8 cellular contexts compared by ENCODE assay signal in genomic region chr9:128456613-128457061, GRCh38. TPM values are rescaled to one million over a fixed set of nuclear protein-coding genes. Genes with fewer than 3 reads are reported as not detected.
A peak's percentile ranks its signal among the peaks of the same experiment; 100 is the strongest.
DNase-seq lines count a peak whose midpoint lies in the region; ATAC-seq and TF ChIP-seq lines count a peak whose summit lies in the region.

No MANE protein-coding gene starts in this region.

- H3F3A ChIP-seq in GM23338 (replicated peaks; ENCODE audit: low read depth), result peaks cover 9% of the 10 kb centered on the region; the same call in 1 of the 2 replicates

- H3K36me3 Mint-ChIP-seq in GM23338 (ENCODE audit: low read depth), result peaks cover 25% of the 10 kb centered on the region

- H3K4me1 Mint-ChIP-seq in GM23338, result peaks cover 12% of the 10 kb centered on the region

- peak overlapping the region; percentile 92 for H3K4me3 ChIP-seq in GM23338
- H3K4me3 ChIP-seq in LNCaP clone FGC (ENCODE audit: low read depth, low read length), result peak overlapping the region; percentile 89
- H3K4me3 ChIP-seq in SJSA1, result peak overlapping the region; percentile 78
- peak overlapping the region; percentile 84 to 88 for H3K4me3 ChIP-seq in testis

- 0 to 1% methylated on average over 14 to 41 of the region's 48 CpGs for WGBS in testis, 2 donors

- H3K4me1 ChIP-seq in GM23338 (ENCODE audit: insufficient read depth), result peaks cover 10% of the 10 kb centered on the region; the same call in 1 of the 2 replicates
- peaks cover 10% of the 10 kb centered on the region for H3K4me1 ChIP-seq in SJSA1 (replicated peaks)
- H3K4me1 ChIP-seq in testis, result peaks cover 7% of the 10 kb centered on the region

- no peaks in the 10 kb centered on the region for H3K9me3 Mint-ChIP-seq in GM23338

- peak overlapping the region; percentile 81 for H3K4me3 Mint-ChIP-seq in GM23338

- peak; percentile 76 for ATAC-seq in GM23338
- ATAC-seq in omental fat pad (ENCODE audit: low FRiP score), result peak; percentile 71

- peaks cover 32% of the 10 kb centered on the region for H3K27me3 ChIP-seq in GM23338 (ENCODE audit: insufficient read depth)
- H3K27me3 ChIP-seq in SJSA1 (replicated peaks), result no peaks in the 10 kb centered on the region
- H3K27me3 ChIP-seq in testis, result no peaks in the 10 kb centered on the region

- H3K9me2 ChIP-seq in GM23338 (ENCODE audit: insufficient read depth), result no peaks in the 10 kb centered on the region

- no peak overlapping the region for H3K27ac Mint-ChIP-seq in GM23338

- H3K9me3 ChIP-seq in SJSA1 (replicated peaks) (no peaks in the 10 kb centered on the region), testis (no peaks in the 10 kb centered on the region)

- H4K20me1 ChIP-seq in GM23338 (replicated peaks; ENCODE audit: insufficient read depth), result peaks cover 16% of the 10 kb centered on the region; the same call in 1 of the 2 replicates

- H3K79me2 ChIP-seq in GM23338 (replicated peaks; ENCODE audit: insufficient read depth), result no peaks in the 10 kb centered on the region

- H3K36me3 ChIP-seq in GM23338 (ENCODE audit: insufficient read depth) (peaks cover 6% of the 10 kb centered on the region; the same call in 1 of the 2 replicates), SJSA1 (peaks cover 43% of the 10 kb centered on the region), testis (ENCODE audit: low read depth, missing control alignments) (no peaks in the 10 kb centered on the region)

- TF ChIP-seq CTCF in GM23338 (conservative IDR thresholded peaks at IDR 0.05; ENCODE audit: low read depth in 2 of 2) (no peak), LNCaP clone FGC (IDR thresholded peaks at IDR 0.05; ENCODE audit: control insufficient read depth, extremely low read depth, insufficient read depth) (no peak), omental fat pad (IDR thresholded peaks at IDR 0.05) (no peak), testis (IDR thresholded peaks at IDR 0.05) (no peak)

- H3K27me3 Mint-ChIP-seq in GM23338 (ENCODE audit: insufficient read depth, low read depth, poor library complexity), result peaks cover 38% of the 10 kb centered on the region

- TF ChIP-seq POLR2A in testis (IDR thresholded peaks at IDR 0.05), result no peak

- peak overlapping the region; percentile 76 for H2AFZ ChIP-seq in GM23338

- intact Hi-C loops in testis (cut with DNase I; ENCODE audit: low total_unique reads), result no loop called here

- H3K27ac ChIP-seq in GM23338 (ENCODE audit: low read depth) (no peak overlapping the region), SJSA1 (peak overlapping the region; percentile 65), testis (peak overlapping the region; percentile 70 to 85)

- H3K4me2 ChIP-seq in GM23338, result peak overlapping the region; percentile 94

- DNase-seq in Daoy (ENCODE audit: low read depth) (peak; percentile 89), GM23338 (ENCODE audit: low spot score) (peak; percentile 89), LNCaP clone FGC (ENCODE audit: low read depth) (no peak), SJSA1 (ENCODE audit: low read depth in 1 of 2, low spot score in 2 of 2) (peak; percentile 73 to 79), germinal center (ENCODE audit: low spot score) (peak; percentile 91), omental fat pad (ENCODE audit: low spot score) (peak; percentile 30), testis (peak; percentile 82)
- peak in 3 of 4 experiments; percentile 17 to 57 (median 40) for DNase-seq in activated naive CD4-positive, alpha-beta T cell (lab: John Stamatoyannopoulos, UW)

TF ChIP-seq in GM23338, 12 proteins besides CTCF, POLR2A, EP300 and RAD21:
- TF ChIP-seq POLR2AphosphoS5 (IDR thresholded peaks at IDR 0.05; ENCODE audit: low read depth) (no peak), ZNF114 (CRISPR knock-in tag; IDR thresholded peaks at IDR 0.05) (no peak), EZH2phosphoT487 (IDR thresholded peaks at IDR 0.05; ENCODE audit: unreplicated experiment) (no peak), ETS1 (IDR thresholded peaks at IDR 0.05) (no peak), EZH2 (IDR thresholded peaks at IDR 0.05; ENCODE audit: low read depth, unreplicated experiment) (no peak), CREB1 (CRISPR knock-in tag; IDR thresholded peaks at IDR 0.05; ENCODE audit: low read depth) (no peak), STAT1 (IDR thresholded peaks at IDR 0.05; ENCODE audit: unreplicated experiment) (no peak), JUNB (IDR thresholded peaks at IDR 0.05; ENCODE audit: unreplicated experiment) (no peak), REST (IDR thresholded peaks at IDR 0.05; ENCODE audit: unreplicated experiment) (no peak)

RNA-seq across cellular contexts. Expression of gene ODF2, which starts 0.8 kb away (rescaled TPM):
- total RNA-seq in Daoy (2014; rRNA removed; shearing (Covaris generic)), result 103 and 104 TPM in 2 replicates
- total RNA-seq in GM23338 (2014; rRNA removed; shearing (Covaris generic)), result 23.5 and 26.9 TPM in 2 replicates
- polyA plus RNA-seq in GM23338 (2016; fragmentation: Nextera tagmentation; extraction: Ambion mirVana) (13.2 and 17.5 TPM in 2 replicates), testis (ENCODE audit: insufficient read depth, low read depth, low replicate concordance) (634 TPM)
- 48.0 and 56.9 TPM in 2 replicates for total RNA-seq in SJSA1 (2014; rRNA removed; shearing (Covaris generic))
- total RNA-seq in omental fat pad (10 to 100 TPM; 16.8 to 27.1 (median 20.8) TPM), testis (100 to 1,000 TPM; 189 to 421 TPM)

RNA-seq across cellular contexts. Expression of gene CERCAM, which starts 36.0 kb away (rescaled TPM):
- total RNA-seq in Daoy (2014; rRNA removed; shearing (Covaris generic)), result 16.6 and 22.0 TPM in 2 replicates
- 5.6 and 7.9 TPM in 2 replicates for total RNA-seq in GM23338 (2014; rRNA removed; shearing (Covaris generic))
- polyA plus RNA-seq in GM23338 (2016; fragmentation: Nextera tagmentation; extraction: Ambion mirVana) (2.7 TPM in 2 replicates), testis (ENCODE audit: insufficient read depth, low read depth, low replicate concordance) (26.0 TPM)
- 24.7 and 29.9 TPM in 2 replicates for total RNA-seq in SJSA1 (2014; rRNA removed; shearing (Covaris generic))
- total RNA-seq in omental fat pad (10 to 100 TPM; 18.5 to 51.9 (median 24.1) TPM), testis (10 to 100 TPM; 19.7 to 21.7 TPM)

RNA-seq across cellular contexts. Expression of gene GLE1, which starts 47.9 kb away (rescaled TPM):
- 56.6 and 58.3 TPM in 2 replicates for total RNA-seq in Daoy (2014; rRNA removed; shearing (Covaris generic))
- total RNA-seq in GM23338 (2014; rRNA removed; shearing (Covaris generic)), result 19.6 and 22.1 TPM in 2 replicates
- polyA plus RNA-seq in GM23338 (2016; fragmentation: Nextera tagmentation; extraction: Ambion mirVana) (7.3 and 7.4 TPM in 2 replicates), testis (ENCODE audit: insufficient read depth, low read depth, low replicate concordance) (82.3 TPM)
- 31.3 and 49.3 TPM in 2 replicates for total RNA-seq in SJSA1 (2014; rRNA removed; shearing (Covaris generic))
- total RNA-seq in omental fat pad (10 to 100 TPM; 13.0 to 22.4 (median 19.9) TPM), testis (10 to 100 TPM; 44.7 to 59.7 TPM)
